Comparison of ENCODE assay signal across 9 cellular contexts in genomic region chr1:207997486-207998268, GRCh38.
DNase-seq lines count a peak whose midpoint lies in the region; ATAC-seq and TF ChIP-seq lines count a peak whose summit lies in the region.
"Had no signal": no experiment of that assay in that cellular context is flagged by ENCODE, and none has a peak within 500 bp of the region (broad histone marks: within the 10 kb centered on the region; RNA-seq: fewer than 3 reads in every experiment).

No MANE protein-coding gene starts in this region.

- intact Hi-C loops in head of caudate nucleus (cut with DNase I) (no loop called here), posterior cingulate gyrus (cut with DNase I) (no loop called here)

- H3K27ac ChIP-seq in RWPE1, result no peak overlapping the region

- H3K36me3 Mint-ChIP-seq in activated naive CD4-positive, alpha-beta T cell treated with anti-CD3 and anti-CD28 coated beads, Interleukin-2, amount 10 ng/mL, durations not matched to agents 7 days and 5 days, result no peaks in the 10 kb centered on the region

- no peak overlapping the region for H3K27ac Mint-ChIP-seq in activated naive CD4-positive, alpha-beta T cell treated with anti-CD3 and anti-CD28 coated beads, Interleukin-2, amount 10 ng/mL, durations not matched to agents 7 days and 5 days
- H3K27ac Mint-ChIP-seq: stimulated activated naive CD8-positive, alpha-beta T cell treated with anti-CD3 and anti-CD28 coated beads, Interleukin-15, Interleukin-2, amounts not matched to agents 100 ng/mL and 50 ng/mL, for 24 hours had no signal

- no peaks in the 10 kb centered on the region for H3K9me3 Mint-ChIP-seq in activated naive CD4-positive, alpha-beta T cell treated with anti-CD3 and anti-CD28 coated beads, Interleukin-2, amount 10 ng/mL, durations not matched to agents 7 days and 5 days
- H3K9me3 Mint-ChIP-seq: stimulated activated naive CD8-positive, alpha-beta T cell treated with anti-CD3 and anti-CD28 coated beads, Interleukin-15, Interleukin-2, amounts not matched to agents 100 ng/mL and 50 ng/mL, for 24 hours had no signal

- ATAC-seq in GM19025 (IDR thresholded peaks at IDR 0.05; ENCODE audit: low read depth, unreplicated experiment) (peak; percentile 72), GM19023 (IDR thresholded peaks at IDR 0.05; ENCODE audit: unreplicated experiment) (no peak)

- no peak overlapping the region for H3K4me3 Mint-ChIP-seq in activated naive CD4-positive, alpha-beta T cell treated with anti-CD3 and anti-CD28 coated beads, Interleukin-2, amount 10 ng/mL, durations not matched to agents 7 days and 5 days
- H3K4me3 Mint-ChIP-seq: stimulated activated naive CD8-positive, alpha-beta T cell treated with anti-CD3 and anti-CD28 coated beads, Interleukin-15, Interleukin-2, amounts not matched to agents 100 ng/mL and 50 ng/mL, for 24 hours had no signal

- CTCF ChIA-PET in RWPE1 (lab: Yijun Ruan, JAX), result interaction anchor here (0.5 to 1.4 kb wide), 6 partner anchors 28 to 139 kb away, joined by 3 to 6 read pairs (median 4); no protein-coding TSS in a partner anchor
- CTCF ChIA-PET in activated naive CD4-positive, alpha-beta T cell treated with anti-CD3 and anti-CD28 coated beads, Interleukin-2, amount 10 ng/mL, durations not matched to agents 7 days and 5 days (lab: Charles Lee), result interaction anchor here (0.7 to 3.8 kb wide), 18 partner anchors 9 to 132 kb away, joined by 3 to 41 read pairs (median 4); no protein-coding TSS in a partner anchor

- peaks cover 27% of the 10 kb centered on the region for H3K27me3 Mint-ChIP-seq in activated naive CD4-positive, alpha-beta T cell treated with anti-CD3 and anti-CD28 coated beads, Interleukin-2, amount 10 ng/mL, durations not matched to agents 7 days and 5 days
- H3K27me3 Mint-ChIP-seq: stimulated activated naive CD8-positive, alpha-beta T cell treated with anti-CD3 and anti-CD28 coated beads, Interleukin-15, Interleukin-2, amounts not matched to agents 100 ng/mL and 50 ng/mL, for 24 hours had no signal

- peak; percentile 95 for TF ChIP-seq CTCF in AG10803 (conservative IDR thresholded peaks at IDR 0.05; ENCODE audit: low read length)
- peak; percentile 77 for TF ChIP-seq CTCF in RWPE1 (conservative IDR thresholded peaks at IDR 0.05; ENCODE audit: low read depth)

- H3K4me1 Mint-ChIP-seq in activated naive CD4-positive, alpha-beta T cell treated with anti-CD3 and anti-CD28 coated beads, Interleukin-2, amount 10 ng/mL, durations not matched to agents 7 days and 5 days, result no peaks in the 10 kb centered on the region

- no peak overlapping the region for H3K4me3 ChIP-seq in AG10803 (ENCODE audit: low read length)
- H3K4me3 ChIP-seq in Jurkat, Clone E6-1 (ENCODE audit: low read length), result no peak overlapping the region

- POLR2A ChIA-PET in RWPE1 (lab: Yijun Ruan, JAX; ENCODE audit: low non-redundant PET), result no interaction called here

- peak; percentile 71 for DNase-seq in AG10803 (ENCODE audit: low read depth)
- DNase-seq in Jurkat, Clone E6-1 (ENCODE audit: low read depth, low spot score), result peak; percentile 49
- DNase-seq in RWPE1 (ENCODE audit: low spot score), result peak; percentile 68
- peak; percentile 69 for DNase-seq in activated naive CD4-positive, alpha-beta T cell treated with anti-CD3 and anti-CD28 coated beads, Interleukin-2, amount 10 ng/mL, durations not matched to agents 7 days and 5 days
- peak; percentile 56 to 93 (median 81) for DNase-seq in head of caudate nucleus
- peak; percentile 17 to 92 (median 71) for DNase-seq in posterior cingulate gyrus
